Comparison of ENCODE assay signal across 10 cellular contexts in genomic region chr19:8304841-8305621, GRCh38. TPM values are rescaled to one million over a fixed set of nuclear protein-coding genes. Genes with fewer than 3 reads are reported as not detected.
DNase-seq lines count a peak whose midpoint lies in the region; ATAC-seq, FAIRE-seq and TF ChIP-seq lines count a peak whose summit lies in the region.
"Had no signal": no experiment of that assay in that cellular context is flagged by ENCODE, and none has a peak within 500 bp of the region (broad histone marks: within the 10 kb centered on the region; RNA-seq: fewer than 3 reads in every experiment).

No MANE protein-coding gene starts in this region.

- no peak overlapping the region for H3K9ac ChIP-seq in kidney (ENCODE audit: low read length in 2 of 2)

- H3K9me3 ChIP-seq in kidney (ENCODE audit: control insufficient read depth in 1 of 2, low read length in 2 of 2) = no peaks in the 10 kb centered on the region

- H3K27ac ChIP-seq in kidney (ENCODE audit: low read depth in 2 of 2, low read length in 2 of 2) = no peak overlapping the region

- no peak overlapping the region for H3K27ac Mint-ChIP-seq in activated CD8-positive, alpha-beta T cell treated with anti-CD3 and anti-CD28 coated beads for 36 hours
- H3K27ac Mint-ChIP-seq in type B pancreatic cell = peak overlapping the region; percentile 55

- ATAC-seq in left ventricle myocardium superior = no peak
- no peak for ATAC-seq in activated CD8-positive, alpha-beta T cell treated with anti-CD3 and anti-CD28 coated beads for 36 hours
- ATAC-seq in GM18505 (IDR thresholded peaks at IDR 0.05; ENCODE audit: unreplicated experiment) = no peak
- no peak for ATAC-seq in HG02610 (IDR thresholded peaks at IDR 0.05; ENCODE audit: unreplicated experiment)

- no peak for TF ChIP-seq POLR2A in GM18505 (IDR thresholded peaks at IDR 0.05; ENCODE audit: borderline replicate concordance, extremely low read depth, insufficient read depth, insufficient read length)

- H3K4me1 ChIP-seq in kidney (ENCODE audit: control insufficient read depth in 1 of 2, insufficient read depth in 1 of 2, low read depth in 1 of 2, low read length in 2 of 2) = peaks cover 0 to 18% of the 10 kb centered on the region in 2 donors

- no peaks in the 10 kb centered on the region for H3K9me3 Mint-ChIP-seq in activated CD8-positive, alpha-beta T cell treated with anti-CD3 and anti-CD28 coated beads for 36 hours
- no peaks in the 10 kb centered on the region for H3K9me3 Mint-ChIP-seq in type B pancreatic cell
- H3K9me3 Mint-ChIP-seq: CD4-positive, alpha-beta T cell had no signal

- TF ChIP-seq CTCF in activated CD8-positive, alpha-beta T cell treated with anti-CD3 and anti-CD28 coated beads for 36 hours (IDR thresholded peaks at IDR 0.05) = no peak
- no peak for TF ChIP-seq CTCF in kidney (IDR thresholded peaks at IDR 0.05; ENCODE audit: borderline replicate concordance, extremely low read depth, insufficient read depth)
- TF ChIP-seq CTCF in type B pancreatic cell (conservative IDR thresholded peaks at IDR 0.05) = no peak

- H3K4me3 Mint-ChIP-seq in activated CD8-positive, alpha-beta T cell treated with anti-CD3 and anti-CD28 coated beads for 36 hours = no peak overlapping the region
- H3K4me3 Mint-ChIP-seq in type B pancreatic cell = no peak overlapping the region
- H3K4me3 Mint-ChIP-seq: CD4-positive, alpha-beta T cell had no signal

- peaks cover 25% of the 10 kb centered on the region for H3K36me3 Mint-ChIP-seq in activated CD8-positive, alpha-beta T cell treated with anti-CD3 and anti-CD28 coated beads for 36 hours (ENCODE audit: low read depth)
- H3K36me3 Mint-ChIP-seq in type B pancreatic cell = no peaks in the 10 kb centered on the region

- peaks cover 0 to 3% of the 10 kb centered on the region in 2 donors for H3K36me3 ChIP-seq in kidney (ENCODE audit: control insufficient read depth in 1 of 2, insufficient read depth in 2 of 2, low read length in 2 of 2)

- FAIRE-seq in kidney (lab: Jason Lieb, UNC) = no peak
- FAIRE-seq: colon had no signal

- H3K27me3 Mint-ChIP-seq in activated CD8-positive, alpha-beta T cell treated with anti-CD3 and anti-CD28 coated beads for 36 hours = no peaks in the 10 kb centered on the region
- H3K27me3 Mint-ChIP-seq in type B pancreatic cell = peaks cover 3% of the 10 kb centered on the region
- H3K27me3 Mint-ChIP-seq: CD4-positive, alpha-beta T cell had no signal

- peak; percentile 46 for DNase-seq in cardiac septum (ENCODE audit: low spot score)
- no peak for DNase-seq in left ventricle myocardium superior
- DNase-seq in activated CD8-positive, alpha-beta T cell treated with anti-CD3 and anti-CD28 coated beads for 36 hours = peak; percentile 50
- DNase-seq in kidney = peak; percentile 71
- DNase-seq in type B pancreatic cell (ENCODE audit: extremely low spot score, unreplicated experiment) = peak; percentile 67
- DNase-seq in nucleus accumbens (lab: John Stamatoyannopoulos, UW) = no peak

- intact Hi-C loops in cardiac septum (cut with DNase I) (no loop called here), left ventricle myocardium superior (cut with micrococcal nuclease) (no loop called here), kidney (cut with DNase I) (no loop called here)
- intact Hi-C loops in activated CD8-positive, alpha-beta T cell treated with anti-CD3 and anti-CD28 coated beads for 36 hours (cut with micrococcal nuclease) = loop anchor here (5.0 kb wide), 1 partner anchor 38 kb away; no protein-coding TSS in a partner anchor

- POLR2A ChIA-PET in activated CD8-positive, alpha-beta T cell treated with anti-CD3 and anti-CD28 coated beads for 36 hours (lab: Charles Lee) = interaction anchor here (0.6 to 1.5 kb wide), 4 partner anchors 8 to 254 kb away, joined by 3 to 4 read pairs (median 4); no protein-coding TSS in a partner anchor

- CTCF ChIA-PET in activated CD8-positive, alpha-beta T cell treated with anti-CD3 and anti-CD28 coated beads for 36 hours (lab: Charles Lee) = interaction anchor here (1.2 kb wide), 1 partner anchor 36 kb away, joined by 3 read pairs; no protein-coding TSS in a partner anchor

- H3K4me3 ChIP-seq in kidney (ENCODE audit: low read length in 2 of 2) = no peak overlapping the region

- peaks cover 34% of the 10 kb centered on the region for H3K4me1 Mint-ChIP-seq in activated CD8-positive, alpha-beta T cell treated with anti-CD3 and anti-CD28 coated beads for 36 hours (ENCODE audit: low read depth)
- peaks cover 13% of the 10 kb centered on the region for H3K4me1 Mint-ChIP-seq in type B pancreatic cell (ENCODE audit: unreplicated experiment)

RNA-seq across cellular contexts. Expression of gene CD320, which starts 3.1 kb away (rescaled TPM):
- total RNA-seq in cardiac septum (15.8 TPM), left ventricle myocardium superior (37.9 TPM), kidney (26.1 TPM), type B pancreatic cell (ENCODE audit: low replicate concordance) (22.7 and 52.3 TPM in 2 replicates)
- 10 to 100 TPM; 59.0 to 62.2 TPM for total RNA-seq in activated CD8-positive, alpha-beta T cell treated with anti-CD3 and anti-CD28 coated beads for 36 hours
- polyA plus RNA-seq in kidney (ENCODE audit: insufficient read depth, low read depth, low replicate concordance) = 63.1 TPM

RNA-seq across cellular contexts. Expression of gene NDUFA7, which starts 16.1 kb away (rescaled TPM):
- total RNA-seq in cardiac septum (94.0 TPM), left ventricle myocardium superior (134 TPM), kidney (51.2 TPM), type B pancreatic cell (ENCODE audit: low replicate concordance) (46.8 and 52.5 TPM in 2 replicates)
- 10 to 100 TPM; 72.2 to 84.3 TPM for total RNA-seq in activated CD8-positive, alpha-beta T cell treated with anti-CD3 and anti-CD28 coated beads for 36 hours
- 304 TPM for polyA plus RNA-seq in kidney (ENCODE audit: insufficient read depth, low read depth, low replicate concordance)

RNA-seq across cellular contexts. Expression of gene RPS28, which starts 16.3 kb away (rescaled TPM):
- 669 TPM for total RNA-seq in cardiac septum
- 1,189 TPM for total RNA-seq in left ventricle myocardium superior
- total RNA-seq in activated CD8-positive, alpha-beta T cell treated with anti-CD3 and anti-CD28 coated beads for 36 hours = 1,000 to 10,000 TPM; 2,450 to 2,492 TPM
- 1,258 TPM for total RNA-seq in kidney
- 1,887 TPM for polyA plus RNA-seq in kidney (ENCODE audit: insufficient read depth, low read depth, low replicate concordance)
- 1,715 and 2,131 TPM in 2 replicates for total RNA-seq in type B pancreatic cell (ENCODE audit: low replicate concordance)

RNA-seq across cellular contexts. Expression of gene KANK3, which starts 38.0 kb away (rescaled TPM):
- total RNA-seq in cardiac septum (13.1 TPM), left ventricle myocardium superior (22.8 TPM), kidney (26.6 TPM), type B pancreatic cell (ENCODE audit: low replicate concordance) (1.6 and 3.1 TPM in 2 replicates)
- total RNA-seq in activated CD8-positive, alpha-beta T cell treated with anti-CD3 and anti-CD28 coated beads for 36 hours = 1 to 10 TPM; 3.6 TPM
- polyA plus RNA-seq in kidney (ENCODE audit: insufficient read depth, low read depth, low replicate concordance) = 15.0 TPM

RNA-seq across cellular contexts. Expression of gene ANGPTL4, which starts 58.9 kb away (rescaled TPM):
- total RNA-seq in cardiac septum = 4.1 TPM
- total RNA-seq in left ventricle myocardium superior = 11.7 TPM
- total RNA-seq in activated CD8-positive, alpha-beta T cell treated with anti-CD3 and anti-CD28 coated beads for 36 hours = 10 to 100 TPM; 26.8 to 27.8 TPM
- total RNA-seq in kidney = 7.2 TPM
- polyA plus RNA-seq in kidney (ENCODE audit: insufficient read depth, low read depth, low replicate concordance) = 40.3 TPM
- 4.2 and 4.7 TPM in 2 replicates for total RNA-seq in type B pancreatic cell (ENCODE audit: low replicate concordance)
- total RNA-seq: CD4-positive, alpha-beta T cell had no signal

Comparison
In these comparisons a context has a peak if more than half of its experiments do, and no peak if none do; other contexts are left out.
1. DNase-seq: peak in cardiac septum (single experiment), activated CD8-positive, alpha-beta T cell treated with anti-CD3 and anti-CD28 coated beads for 36 hours (single experiment), kidney (single experiment) and type B pancreatic cell (single experiment); none in left ventricle myocardium superior (single experiment) and nucleus accumbens (0 of 56).